Comparison of ENCODE assay signal across 1 cellular context in the genomic region with DNA sequence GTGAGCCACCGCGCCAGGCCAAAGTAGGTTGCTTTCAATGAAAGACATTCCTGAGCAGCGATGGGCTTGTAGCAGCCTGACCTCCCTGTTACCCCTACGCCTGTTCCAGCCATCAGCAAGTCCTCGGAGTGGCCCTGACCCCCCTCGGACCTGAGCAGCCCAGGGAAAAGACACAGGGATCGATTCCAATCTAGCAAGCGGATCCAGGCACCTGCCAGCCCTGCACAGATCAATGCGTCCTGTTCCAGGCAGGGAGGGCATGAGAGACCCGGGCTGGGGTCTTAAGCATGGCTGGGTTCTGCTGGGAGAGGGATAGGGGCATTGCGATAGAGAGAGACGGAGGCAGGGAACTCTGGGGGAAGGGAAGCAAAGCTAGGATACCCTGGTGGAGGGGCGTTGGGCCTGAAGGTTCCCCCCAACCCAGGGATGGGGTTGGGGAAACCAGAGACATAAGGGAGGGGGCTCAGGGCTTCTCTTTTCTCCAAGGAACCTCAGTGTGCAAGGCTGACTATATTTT.
TF ChIP-seq lines count a peak whose summit lies in the region.

No MANE protein-coding gene starts in this region.

TF ChIP-seq in K562, 482 proteins besides CTCF, POLR2A, EP300 and RAD21:
- no peak for TF ChIP-seq NFYB (IDR thresholded peaks at IDR 0.05; ENCODE audit: extremely low read depth, insufficient read length)
- TF ChIP-seq HNRNPLL (IDR thresholded peaks at IDR 0.05; ENCODE audit: low read depth, low read length, poor library complexity, severe bottlenecking) = no peak
- TF ChIP-seq, protein P1, sequence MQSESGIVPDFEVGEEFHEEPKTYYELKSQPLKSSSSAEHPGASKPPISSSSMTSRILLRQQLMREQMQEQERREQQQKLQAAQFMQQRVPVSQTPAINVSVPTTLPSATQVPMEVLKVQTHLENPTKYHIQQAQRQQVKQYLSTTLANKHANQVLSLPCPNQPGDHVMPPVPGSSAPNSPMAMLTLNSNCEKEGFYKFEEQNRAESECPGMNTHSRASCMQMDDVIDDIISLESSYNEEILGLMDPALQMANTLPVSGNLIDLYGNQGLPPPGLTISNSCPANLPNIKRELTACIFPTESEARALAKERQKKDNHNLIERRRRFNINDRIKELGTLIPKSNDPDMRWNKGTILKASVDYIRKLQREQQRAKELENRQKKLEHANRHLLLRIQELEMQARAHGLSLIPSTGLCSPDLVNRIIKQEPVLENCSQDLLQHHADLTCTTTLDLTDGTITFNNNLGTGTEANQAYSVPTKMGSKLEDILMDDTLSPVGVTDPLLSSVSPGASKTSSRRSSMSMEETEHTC (IDR thresholded peaks at IDR 0.05) = no peak
- TF ChIP-seq NR2C2 (CRISPR knock-in tag; IDR thresholded peaks at IDR 0.05) = no peak
- TF ChIP-seq NR2C2 (tag; IDR thresholded peaks at IDR 0.05) = no peak
- TF ChIP-seq, protein P2, sequence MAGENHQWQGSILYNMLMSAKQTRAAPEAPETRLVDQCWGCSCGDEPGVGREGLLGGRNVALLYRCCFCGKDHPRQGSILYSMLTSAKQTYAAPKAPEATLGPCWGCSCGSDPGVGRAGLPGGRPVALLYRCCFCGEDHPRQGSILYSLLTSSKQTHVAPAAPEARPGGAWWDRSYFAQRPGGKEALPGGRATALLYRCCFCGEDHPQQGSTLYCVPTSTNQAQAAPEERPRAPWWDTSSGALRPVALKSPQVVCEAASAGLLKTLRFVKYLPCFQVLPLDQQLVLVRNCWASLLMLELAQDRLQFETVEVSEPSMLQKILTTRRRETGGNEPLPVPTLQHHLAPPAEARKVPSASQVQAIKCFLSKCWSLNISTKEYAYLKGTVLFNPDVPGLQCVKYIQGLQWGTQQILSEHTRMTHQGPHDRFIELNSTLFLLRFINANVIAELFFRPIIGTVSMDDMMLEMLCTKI (IDR thresholded peaks at IDR 0.05; ENCODE audit: partially characterized antibody) = no peak
- no peak for TF ChIP-seq SIN3B (IDR thresholded peaks at IDR 0.05; ENCODE audit: low read depth)
TF ChIP-seq in K562: peak in this region for 0.
